26 cellular contexts compared by ENCODE assay signal in genomic region chrX:150773634-150774033, GRCh38.
"Had no signal": no experiment of that assay in that cellular context is flagged by ENCODE, and none has a peak within 500 bp of the region (broad histone marks: within the 10 kb centered on the region; RNA-seq: fewer than 3 reads in every experiment).

No MANE protein-coding gene starts in this region.

- ATAC-seq: activated CD4-positive, alpha-beta T cell treated with anti-CD3 and anti-CD28 coated beads for 36 hours; activated CD8-positive, alpha-beta T cell treated with anti-CD3 and anti-CD28 coated beads, Interleukin-2, amount 10 ng/mL, durations not matched to agents 7 days and 5 days; activated naive CD4-positive, alpha-beta T cell treated with anti-CD3 and anti-CD28 coated beads, Interleukin-2, amount 50 U/mL, for 72 hours; activated T-cell treated with anti-CD3 and anti-CD28 coated beads, Interleukin-2, amount 50 U/mL, for 72 hours; effector memory CD8-positive, alpha-beta T cell; gastroesophageal sphincter had no signal

- H3K27ac ChIP-seq: ascending aorta, breast epithelium, cardiac muscle cell, coronary artery, esophagus muscularis mucosa, gastroesophageal sphincter had no signal

- H3K9me3 ChIP-seq: ascending aorta, breast epithelium, esophagus muscularis mucosa, gastroesophageal sphincter had no signal

- H3K4me3 ChIP-seq: ascending aorta, breast epithelium, cardiac muscle cell, coronary artery, esophagus muscularis mucosa, gastroesophageal sphincter had no signal

- DNase-seq: activated CD4-positive, alpha-beta memory T cell treated with anti-CD3 and anti-CD28 coated beads for 36 hours; activated CD4-positive, alpha-beta T cell treated with anti-CD3 and anti-CD28 coated beads for 36 hours; activated CD4-positive, alpha-beta T cell treated with anti-CD3 and anti-CD28 coated beads, Interleukin-2, amount 10 ng/mL, durations not matched to agents 24 days and 14 days; activated CD4-positive, CD25-positive, alpha-beta regulatory T cell; activated CD4-positive, CD25-positive, alpha-beta regulatory T cell treated with anti-CD3 and anti-CD28 coated beads, Interleukin-2, amount 50 U/mL, for 72 hours; activated CD8-positive, alpha-beta T cell treated with anti-CD3 and anti-CD28 coated beads, Interleukin-2, amount 10 ng/mL, durations not matched to agents 7 days and 5 days; activated gamma-delta T cell; activated naive CD4-positive, alpha-beta T cell; activated naive CD4-positive, alpha-beta T cell treated with anti-CD3 and anti-CD28 coated beads, Interleukin-2, amount 10 ng/mL, durations not matched to agents 7 days and 5 days; activated naive CD8-positive, alpha-beta T cell treated with anti-CD3 and anti-CD28 coated beads, Interleukin-2, amount 10 ng/mL, durations not matched to agents 7 days and 5 days; activated T-cell treated with anti-CD3 and anti-CD28 coated beads, Interleukin-2, amount 50 U/mL, for 72 hours; central memory CD4-positive, alpha-beta T cell; cerebellar nuclear complex; effector CD4-positive, alpha-beta T cell; effector memory CD8-positive, alpha-beta T cell; erythroblast; foreskin melanocyte; head of caudate nucleus; T-helper 2 cell had no signal

- H3K4me1 ChIP-seq: ascending aorta, breast epithelium had no signal

- H3K27me3 ChIP-seq: ascending aorta, cardiac muscle cell, esophagus muscularis mucosa, gastroesophageal sphincter had no signal

- H3K36me3 ChIP-seq: breast epithelium, cardiac muscle cell had no signal
